ENCODE assay signal across 26 cellular contexts in the genomic region with DNA sequence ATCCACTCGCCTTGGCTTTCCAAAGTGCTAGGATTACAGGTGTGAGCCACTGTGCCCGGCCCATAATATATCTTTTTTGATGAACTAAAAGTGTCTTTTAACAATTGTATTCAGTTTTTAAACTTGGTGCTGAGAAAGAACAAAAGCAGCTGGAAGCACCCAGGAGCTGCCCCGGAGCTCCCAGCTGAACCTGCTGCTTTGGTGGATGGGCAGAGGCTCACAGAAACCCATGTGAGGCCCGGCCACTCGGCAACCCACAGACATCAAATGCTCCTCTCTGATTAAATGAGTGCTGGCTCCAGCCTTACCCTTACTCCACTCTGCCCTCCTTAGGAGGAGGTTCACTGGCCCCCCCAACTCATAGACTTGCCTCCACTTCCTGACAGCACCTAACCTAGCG. TPM values are rescaled to one million over a fixed set of nuclear protein-coding genes. Genes with fewer than 3 reads are reported as not detected.
A peak's percentile ranks its signal among the peaks of the same experiment; 100 is the strongest.
DNase-seq lines count a peak whose midpoint lies in the region; ATAC-seq and TF ChIP-seq lines count a peak whose summit lies in the region.
"Had no signal": no experiment of that assay in that cellular context is flagged by ENCODE, and none has a peak within 500 bp of the region (broad histone marks: within the 10 kb centered on the region; RNA-seq: fewer than 3 reads in every experiment).

No MANE protein-coding gene starts in this region.

- H3K27ac ChIP-seq in VCaP = peak overlapping the region; percentile 27
- H3K27ac ChIP-seq: C4-2B, GM23248 had no signal

- H3K4me3 Mint-ChIP-seq in progenitor cell of endocrine pancreas (ENCODE audit: low read depth) = no peak overlapping the region
- H3K4me3 Mint-ChIP-seq: IgD-negative memory B cell had no signal

- H3K27ac Mint-ChIP-seq in progenitor cell of endocrine pancreas = no peak overlapping the region
- H3K27ac Mint-ChIP-seq: IgD-negative memory B cell had no signal

- H3K9me3 Mint-ChIP-seq in progenitor cell of endocrine pancreas (ENCODE audit: low read depth) = peaks cover 2% of the 10 kb centered on the region

- DNase-seq in D341Med (ENCODE audit: low spot score) = peak; percentile 6
- DNase-seq in iPS-NIHi7 (ENCODE audit: extremely low spot score) = peak; percentile 2
- DNase-seq in progenitor cell of endocrine pancreas (ENCODE audit: low spot score, unreplicated experiment) = peak; percentile 8
- no peak for DNase-seq in 8988T
- DNase-seq in epidermal melanocyte (ENCODE audit: insufficient read length, low spot score) = no peak
- DNase-seq: ACHN; AML-193; DMS 273 treated with DMSO at 0.1 percent for 48 hours; GM23248; Kasumi-1; MG63; NCI-H1048; NCI-H1436 treated with DMSO at 0.1 percent for 48 hours; NCI-H2081 treated with DMSO at 0.1 percent for 48 hours; NCI-H510A; NCI-H748 treated with DMSO at 0.1 percent for 48 hours; NK-92 treated with Interleukin-12 subunit alpha and Interleukin-12 subunit beta, amount 100 ng/mL, for 24 hours had no signal

- no peak for TF ChIP-seq CTCF in VCaP (conservative IDR thresholded peaks at IDR 0.05)
- TF ChIP-seq CTCF in progenitor cell of endocrine pancreas (IDR thresholded peaks at IDR 0.05; ENCODE audit: unreplicated experiment) = no peak

- H3K36me3 Mint-ChIP-seq in progenitor cell of endocrine pancreas (ENCODE audit: insufficient read depth) = no peaks in the 10 kb centered on the region
- H3K36me3 Mint-ChIP-seq: IgD-negative memory B cell had no signal

- peaks cover 24% of the 10 kb centered on the region for H3K27me3 Mint-ChIP-seq in progenitor cell of endocrine pancreas
- H3K27me3 Mint-ChIP-seq: IgD-negative memory B cell had no signal

- no peak for ATAC-seq in GM21529 (IDR thresholded peaks at IDR 0.05; ENCODE audit: unreplicated experiment)
- no peak for ATAC-seq in GM18867 (IDR thresholded peaks at IDR 0.05; ENCODE audit: unreplicated experiment)
- ATAC-seq: HCT116, Right ventricle myocardium inferior had no signal

- H3K4me1 Mint-ChIP-seq in progenitor cell of endocrine pancreas (ENCODE audit: low read depth) = peaks cover 19% of the 10 kb centered on the region
- H3K4me1 Mint-ChIP-seq: IgD-negative memory B cell had no signal

RNA-seq across cellular contexts. Expression of gene FRMD1, which starts 59.4 kb away (rescaled TPM):
- total RNA-seq in progenitor cell of endocrine pancreas = not detected in 2 replicates
- total RNA-seq: GM23248, OCI-LY7, SK-MEL-5 had no signal

Comparison
In these comparisons a context has a peak if more than half of its experiments do, and no peak if none do; other contexts are left out.
1. DNase-seq: peak in D341Med (single experiment), iPS-NIHi7 (single experiment) and progenitor cell of endocrine pancreas (single experiment); none in 8988T (single experiment) and epidermal melanocyte (single experiment).